ENCODE assay signal across 21 cellular contexts in genomic region chr5:33738967-33739366, GRCh38.
"Had no signal": no experiment of that assay in that cellular context is flagged by ENCODE, and none has a peak within 500 bp of the region (broad histone marks: within the 10 kb centered on the region; RNA-seq: fewer than 3 reads in every experiment).

No MANE protein-coding gene starts in this region.

- FAIRE-seq: keratinocyte, small intestine had no signal

- ATAC-seq: esophagus mucosa; gastrocnemius medialis; lower lobe of right lung; naive thymus-derived CD8-positive, alpha-beta T cell; psoas muscle had no signal

- H3K4me1 ChIP-seq: gastrocnemius medialis, left ventricle myocardium inferior, psoas muscle, stomach, transverse colon had no signal

- H3K4me3 ChIP-seq: dorsolateral prefrontal cortex, gastrocnemius medialis, left ventricle myocardium inferior, lower lobe of right lung, psoas muscle, stomach, thoracic aorta, transverse colon had no signal

- H3K27me3 ChIP-seq: gastrocnemius medialis, neutrophil, stomach, transverse colon had no signal

- DNase-seq: cortex of kidney; dorsolateral prefrontal cortex; effector CD8-positive, alpha-beta T cell; gastrocnemius medialis; immature natural killer cell; left ventricle myocardium inferior; lower lobe of right lung; mesendoderm; naive thymus-derived CD8-positive, alpha-beta T cell; psoas muscle; retina; small intestine; stimulated activated CD4-positive, alpha-beta T cell treated with anti-CD3 and anti-CD28 coated beads, Interleukin-12 subunit alpha, Interleukin-12 subunit beta, amount 100 ng/mL, for 4 hours; stimulated activated naive CD4-positive, alpha-beta T cell; stomach; substantia nigra; transverse colon had no signal

- H3K36me3 ChIP-seq: gastrocnemius medialis, left ventricle myocardium inferior, lower lobe of right lung, neutrophil, stomach, thoracic aorta, transverse colon had no signal

- H3K27ac ChIP-seq: dorsolateral prefrontal cortex, gastrocnemius medialis, left ventricle myocardium inferior, lower lobe of right lung, neutrophil, psoas muscle, stomach, thoracic aorta, transverse colon had no signal

- H3K9me3 ChIP-seq: gastrocnemius medialis, left ventricle myocardium inferior, lower lobe of right lung, neutrophil, psoas muscle, stomach, thoracic aorta, transverse colon had no signal
